In genomic region chr2:120539937-120540718, GRCh38 we compare ENCODE assay signal across 1 cellular context.
TF ChIP-seq lines count a peak whose summit lies in the region.

No MANE protein-coding gene starts in this region.

TF ChIP-seq in HepG2, 621 proteins besides CTCF, POLR2A, EP300 and RAD21 (continued from another document and continues in another):
- TF ChIP-seq RAD51 (IDR thresholded peaks at IDR 0.05; ENCODE audit: borderline replicate concordance) (no peak), ZBTB3 (CRISPR knock-in tag; IDR thresholded peaks at IDR 0.05; ENCODE audit: borderline replicate concordance, low read depth) (peak; percentile 100), ZBTB42 (CRISPR knock-in tag; IDR thresholded peaks at IDR 0.05) (no peak), ZC3H13 (CRISPR knock-in tag; IDR thresholded peaks at IDR 0.05) (peak; percentile 80), CC2D1A (CRISPR knock-in tag; IDR thresholded peaks at IDR 0.05) (peak; percentile 84; the same call in 1 of the 2 replicates), AKAP8 (CRISPR knock-in tag; IDR thresholded peaks at IDR 0.05) (no peak), ELF4 (CRISPR knock-in tag; IDR thresholded peaks at IDR 0.05; ENCODE audit: borderline replicate concordance) (no peak), ZNF44 (CRISPR knock-in tag; IDR thresholded peaks at IDR 0.05) (0 out of 2 replicates have a peak, but pooled peaks have one; percentile 54), KLF11 (CRISPR knock-in tag; IDR thresholded peaks at IDR 0.05) (no peak), MXD4 (CRISPR knock-in tag; IDR thresholded peaks at IDR 0.05) (no peak), KLF6 (CRISPR knock-in tag; IDR thresholded peaks at IDR 0.05) (no peak), TAF1 (CRISPR knock-in tag; IDR thresholded peaks at IDR 0.05) (peak; percentile 30), ZNF547 (CRISPR knock-in tag; IDR thresholded peaks at IDR 0.05) (no peak; the same call in 1 of the 2 replicates), ZNF30 (CRISPR knock-in tag; IDR thresholded peaks at IDR 0.05) (no peak), ZMAT5 (CRISPR knock-in tag; IDR thresholded peaks at IDR 0.05; ENCODE audit: borderline replicate concordance, low read depth) (no peak), MED13 (CRISPR knock-in tag; IDR thresholded peaks at IDR 0.05) (peak; percentile 68; the same call in 1 of the 2 replicates), KDM5A (IDR thresholded peaks at IDR 0.05; ENCODE audit: borderline replicate concordance, low read length) (no peak), HHEX (CRISPR knock-in tag; IDR thresholded peaks at IDR 0.05) (no peak), YEATS2 (CRISPR knock-in tag; IDR thresholded peaks at IDR 0.05; ENCODE audit: borderline replicate concordance) (no peak; the same call in 1 of the 2 replicates), ZNF329 (CRISPR knock-in tag; IDR thresholded peaks at IDR 0.05; ENCODE audit: low read depth) (peak; percentile 53; the same call in 1 of the 2 replicates), GATAD2A (CRISPR knock-in tag; IDR thresholded peaks at IDR 0.05) (peak; percentile 81), FIP1L1 (IDR thresholded peaks at IDR 0.05; ENCODE audit: borderline replicate concordance, insufficient read depth, low read depth, low read length) (no peak), KDM5B (CRISPR knock-in tag; IDR thresholded peaks at IDR 0.05; ENCODE audit: borderline replicate concordance) (peak; percentile 19; the same call in 1 of the 2 replicates), ZBTB1 (CRISPR knock-in tag; IDR thresholded peaks at IDR 0.05; ENCODE audit: borderline replicate concordance) (no peak), SRF (IDR thresholded peaks at IDR 0.05; ENCODE audit: low read depth, low read length) (peak; percentile 91), KLF12 (CRISPR knock-in tag; IDR thresholded peaks at IDR 0.05; ENCODE audit: borderline replicate concordance) (no peak; the same call in 1 of the 2 replicates), ZKSCAN8 (CRISPR knock-in tag; IDR thresholded peaks at IDR 0.05; ENCODE audit: borderline replicate concordance) (0 out of 2 replicates have a peak, but pooled peaks have one; percentile 51), ZNF619 (CRISPR knock-in tag; IDR thresholded peaks at IDR 0.05) (peak; percentile 84), ZC3H4 (CRISPR knock-in tag; IDR thresholded peaks at IDR 0.05; ENCODE audit: borderline replicate concordance) (no peak; the same call in 1 of the 2 replicates), TEAD3 (CRISPR knock-in tag; optimal IDR thresholded peaks at IDR 0.05; ENCODE audit: borderline replicate concordance) (peak; percentile 74), ZNF326 (CRISPR knock-in tag; IDR thresholded peaks at IDR 0.05; ENCODE audit: borderline replicate concordance) (no peak), ZFP91 (CRISPR knock-in tag; IDR thresholded peaks at IDR 0.05; ENCODE audit: borderline replicate concordance) (peak; percentile 100), ZNF138 (CRISPR knock-in tag; IDR thresholded peaks at IDR 0.05; ENCODE audit: low read depth) (no peak), ZNF556 (CRISPR knock-in tag; IDR thresholded peaks at IDR 0.05; ENCODE audit: borderline replicate concordance) (0 out of 2 replicates have a peak, but pooled peaks have one; percentile 74), NR2F1 (CRISPR knock-in tag; IDR thresholded peaks at IDR 0.05) (peak; percentile 44; a peak in 1 of 4 replicates), JUND (CRISPR knock-in tag; IDR thresholded peaks at IDR 0.05) (peak; percentile 76; the same call in 1 of the 2 replicates), ZSCAN20 (CRISPR knock-in tag; IDR thresholded peaks at IDR 0.05; ENCODE audit: borderline replicate concordance) (peak; percentile 48; the same call in 1 of the 2 replicates), MAZ (IDR thresholded peaks at IDR 0.05; ENCODE audit: borderline replicate concordance, low read depth, low read length) (peak; percentile 84), MAZ (CRISPR knock-in tag; IDR thresholded peaks at IDR 0.05; ENCODE audit: low read depth) (peak; percentile 64), ZNF678 (CRISPR knock-in tag; IDR thresholded peaks at IDR 0.05) (no peak), DNMT3B (CRISPR knock-in tag; conservative IDR thresholded peaks at IDR 0.05) (no peak), SP2 (CRISPR knock-in tag; IDR thresholded peaks at IDR 0.05) (no peak), ARNT (IDR thresholded peaks at IDR 0.05) (no peak), HNRNPUL1 (IDR thresholded peaks at IDR 0.05; ENCODE audit: low read depth, low read length) (no peak), PAF1 (CRISPR knock-in tag; IDR thresholded peaks at IDR 0.05) (no peak), CSRNP2 (CRISPR knock-in tag; conservative IDR thresholded peaks at IDR 0.05; ENCODE audit: low read depth) (no peak), ZZZ3 (CRISPR knock-in tag; IDR thresholded peaks at IDR 0.05; ENCODE audit: borderline replicate concordance) (no peak; the same call in 1 of the 2 replicates), ZBTB20 (CRISPR knock-in tag; IDR thresholded peaks at IDR 0.05; ENCODE audit: borderline replicate concordance, low read depth) (peak; percentile 47), ZNF850 (CRISPR knock-in tag; conservative IDR thresholded peaks at IDR 0.05) (no peak), GABPB1 (CRISPR knock-in tag; IDR thresholded peaks at IDR 0.05) (peak; percentile 16), CCDC6 (CRISPR knock-in tag; IDR thresholded peaks at IDR 0.05) (peak; percentile 53; the same call in 1 of the 2 replicates), ZNF354B (CRISPR knock-in tag; IDR thresholded peaks at IDR 0.05) (peak; percentile 79; the same call in 1 of the 2 replicates), SMAD9 (CRISPR knock-in tag; IDR thresholded peaks at IDR 0.05) (no peak), MAFG (CRISPR knock-in tag; IDR thresholded peaks at IDR 0.05) (no peak), ZNF737 (CRISPR knock-in tag; IDR thresholded peaks at IDR 0.05; ENCODE audit: borderline replicate concordance) (no peak), SNAPC5 (CRISPR knock-in tag; IDR thresholded peaks at IDR 0.05; ENCODE audit: borderline replicate concordance) (peak; percentile 82; the same call in 1 of the 2 replicates), AHR (CRISPR knock-in tag; IDR thresholded peaks at IDR 0.05) (no peak), RFX5 (IDR thresholded peaks at IDR 0.05; ENCODE audit: low read depth, low read length) (no peak; the same call in 1 of the 2 replicates), ZNF816 (CRISPR knock-in tag; IDR thresholded peaks at IDR 0.05; ENCODE audit: borderline replicate concordance) (peak; percentile 23; the same call in 1 of the 2 replicates), CREB1 (IDR thresholded peaks at IDR 0.05) (no peak; the same call in 1 of the 2 replicates), CREB1 (CRISPR knock-in tag; IDR thresholded peaks at IDR 0.05) (no peak), NBN (conservative IDR thresholded peaks at IDR 0.05) (no peak), CENPX (CRISPR knock-in tag; IDR thresholded peaks at IDR 0.05) (no peak), ZNF256 (CRISPR knock-in tag; conservative IDR thresholded peaks at IDR 0.05) (no peak; the same call in 1 of the 2 replicates), TBX2 (CRISPR knock-in tag; IDR thresholded peaks at IDR 0.05; ENCODE audit: borderline replicate concordance) (peak; percentile 92), THYN1 (CRISPR knock-in tag; IDR thresholded peaks at IDR 0.05; ENCODE audit: borderline replicate concordance, low read depth) (no peak)
- TF ChIP-seq, protein P1, sequence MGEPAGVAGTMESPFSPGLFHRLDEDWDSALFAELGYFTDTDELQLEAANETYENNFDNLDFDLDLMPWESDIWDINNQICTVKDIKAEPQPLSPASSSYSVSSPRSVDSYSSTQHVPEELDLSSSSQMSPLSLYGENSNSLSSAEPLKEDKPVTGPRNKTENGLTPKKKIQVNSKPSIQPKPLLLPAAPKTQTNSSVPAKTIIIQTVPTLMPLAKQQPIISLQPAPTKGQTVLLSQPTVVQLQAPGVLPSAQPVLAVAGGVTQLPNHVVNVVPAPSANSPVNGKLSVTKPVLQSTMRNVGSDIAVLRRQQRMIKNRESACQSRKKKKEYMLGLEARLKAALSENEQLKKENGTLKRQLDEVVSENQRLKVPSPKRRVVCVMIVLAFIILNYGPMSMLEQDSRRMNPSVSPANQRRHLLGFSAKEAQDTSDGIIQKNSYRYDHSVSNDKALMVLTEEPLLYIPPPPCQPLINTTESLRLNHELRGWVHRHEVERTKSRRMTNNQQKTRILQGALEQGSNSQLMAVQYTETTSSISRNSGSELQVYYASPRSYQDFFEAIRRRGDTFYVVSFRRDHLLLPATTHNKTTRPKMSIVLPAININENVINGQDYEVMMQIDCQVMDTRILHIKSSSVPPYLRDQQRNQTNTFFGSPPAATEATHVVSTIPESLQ (CRISPR knock-in tag; conservative IDR thresholded peaks at IDR 0.05), result no peak; the same call in 1 of the 2 replicates
- TF ChIP-seq, protein P2, sequence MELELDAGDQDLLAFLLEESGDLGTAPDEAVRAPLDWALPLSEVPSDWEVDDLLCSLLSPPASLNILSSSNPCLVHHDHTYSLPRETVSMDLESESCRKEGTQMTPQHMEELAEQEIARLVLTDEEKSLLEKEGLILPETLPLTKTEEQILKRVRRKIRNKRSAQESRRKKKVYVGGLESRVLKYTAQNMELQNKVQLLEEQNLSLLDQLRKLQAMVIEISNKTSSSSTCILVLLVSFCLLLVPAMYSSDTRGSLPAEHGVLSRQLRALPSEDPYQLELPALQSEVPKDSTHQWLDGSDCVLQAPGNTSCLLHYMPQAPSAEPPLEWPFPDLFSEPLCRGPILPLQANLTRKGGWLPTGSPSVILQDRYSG (CRISPR knock-in tag; IDR thresholded peaks at IDR 0.05), result no peak
- TF ChIP-seq, protein P3, sequence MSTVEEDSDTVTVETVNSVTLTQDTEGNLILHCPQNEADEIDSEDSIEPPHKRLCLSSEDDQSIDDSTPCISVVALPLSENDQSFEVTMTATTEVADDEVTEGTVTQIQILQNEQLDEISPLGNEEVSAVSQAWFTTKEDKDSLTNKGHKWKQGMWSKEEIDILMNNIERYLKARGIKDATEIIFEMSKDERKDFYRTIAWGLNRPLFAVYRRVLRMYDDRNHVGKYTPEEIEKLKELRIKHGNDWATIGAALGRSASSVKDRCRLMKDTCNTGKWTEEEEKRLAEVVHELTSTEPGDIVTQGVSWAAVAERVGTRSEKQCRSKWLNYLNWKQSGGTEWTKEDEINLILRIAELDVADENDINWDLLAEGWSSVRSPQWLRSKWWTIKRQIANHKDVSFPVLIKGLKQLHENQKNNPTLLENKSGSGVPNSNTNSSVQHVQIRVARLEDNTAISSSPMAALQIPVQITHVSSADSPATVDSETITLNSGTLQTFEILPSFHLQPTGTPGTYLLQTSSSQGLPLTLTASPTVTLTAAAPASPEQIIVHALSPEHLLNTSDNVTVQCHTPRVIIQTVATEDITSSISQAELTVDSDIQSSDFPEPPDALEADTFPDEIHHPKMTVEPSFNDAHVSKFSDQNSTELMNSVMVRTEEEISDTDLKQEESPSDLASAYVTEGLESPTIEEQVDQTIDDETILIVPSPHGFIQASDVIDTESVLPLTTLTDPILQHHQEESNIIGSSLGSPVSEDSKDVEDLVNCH (CRISPR knock-in tag; IDR thresholded peaks at IDR 0.05), result no peak
- TF ChIP-seq, protein P4, sequence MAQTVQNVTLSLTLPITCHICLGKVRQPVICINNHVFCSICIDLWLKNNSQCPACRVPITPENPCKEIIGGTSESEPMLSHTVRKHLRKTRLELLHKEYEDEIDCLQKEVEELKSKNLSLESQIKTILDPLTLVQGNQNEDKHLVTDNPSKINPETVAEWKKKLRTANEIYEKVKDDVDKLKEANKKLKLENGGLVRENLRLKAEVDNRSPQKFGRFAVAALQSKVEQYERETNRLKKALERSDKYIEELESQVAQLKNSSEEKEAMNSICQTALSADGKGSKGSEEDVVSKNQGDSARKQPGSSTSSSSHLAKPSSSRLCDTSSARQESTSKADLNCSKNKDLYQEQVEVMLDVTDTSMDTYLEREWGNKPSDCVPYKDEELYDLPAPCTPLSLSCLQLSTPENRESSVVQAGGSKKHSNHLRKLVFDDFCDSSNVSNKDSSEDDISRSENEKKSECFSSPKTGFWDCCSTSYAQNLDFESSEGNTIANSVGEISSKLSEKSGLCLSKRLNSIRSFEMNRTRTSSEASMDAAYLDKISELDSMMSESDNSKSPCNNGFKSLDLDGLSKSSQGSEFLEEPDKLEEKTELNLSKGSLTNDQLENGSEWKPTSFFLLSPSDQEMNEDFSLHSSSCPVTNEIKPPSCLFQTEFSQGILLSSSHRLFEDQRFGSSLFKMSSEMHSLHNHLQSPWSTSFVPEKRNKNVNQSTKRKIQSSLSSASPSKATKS (CRISPR knock-in tag; IDR thresholded peaks at IDR 0.05), result no peak
